In the genomic region with DNA sequence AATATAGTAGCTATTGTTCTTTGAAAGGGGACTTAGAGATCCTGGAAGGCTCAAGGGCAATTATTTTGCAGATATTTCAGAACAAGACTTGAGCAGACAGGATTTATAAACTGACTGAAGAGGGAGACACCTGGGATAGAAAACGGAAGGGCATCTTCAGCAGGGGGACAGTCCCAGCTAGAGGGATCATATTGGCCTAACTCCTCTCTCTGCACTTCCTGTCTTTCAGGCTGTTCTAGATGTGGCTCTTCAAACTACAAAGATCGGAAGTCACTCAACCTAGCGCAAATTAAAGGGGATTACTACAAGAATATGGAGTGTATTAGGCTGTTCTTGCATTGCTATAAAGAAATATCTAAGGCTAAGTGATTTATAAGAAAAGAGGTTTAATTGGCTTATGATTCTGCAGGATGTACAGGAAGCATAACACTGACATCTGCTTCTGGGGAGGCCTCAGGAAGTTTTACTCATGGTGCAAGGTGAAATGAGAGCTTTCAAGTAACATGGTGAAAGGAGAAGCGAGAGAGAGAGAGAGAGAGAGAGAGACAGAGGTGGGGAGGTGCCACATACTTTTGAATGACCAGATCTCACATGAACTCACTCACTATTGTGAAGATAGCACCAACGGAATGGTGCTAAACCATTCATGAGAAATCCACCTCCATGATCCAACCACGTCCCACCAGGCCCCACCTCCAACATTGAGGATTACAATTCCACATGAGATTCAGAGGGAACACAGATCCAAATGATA, we compare ENCODE assay signal across 21 cellular contexts. TPM values are rescaled to one million over a fixed set of nuclear protein-coding genes. Genes with fewer than 3 reads are reported as not detected.
DNase-seq lines count a peak whose midpoint lies in the region; ATAC-seq, FAIRE-seq and TF ChIP-seq lines count a peak whose summit lies in the region.
"Had no signal": no experiment of that assay in that cellular context is flagged by ENCODE, and none has a peak within 500 bp of the region (broad histone marks: within the 10 kb centered on the region; RNA-seq: fewer than 3 reads in every experiment).

No MANE protein-coding gene starts in this region.

- POLR2A ChIA-PET in A673 (lab: Charles Lee; ENCODE audit: low non-redundant PET), result no interaction called here
- POLR2A ChIA-PET in K562 (lab: Yijun Ruan, JAX), result no interaction called here

- H3K4me2 ChIP-seq in K562 (ENCODE audit: insufficient read depth, low read length) (no peak overlapping the region), GM23338 (no peak overlapping the region)
- H3K4me2 ChIP-seq: BLaER1, KMS-11 had no signal

- DNase-seq in A673 (ENCODE audit: low spot score), result peak; percentile 74
- no peak for DNase-seq in GM19239 (ENCODE audit: insufficient read length, low spot score)
- peak; percentile 70 for DNase-seq in NCI-H82 (lab: John Stamatoyannopoulos, UW)
- DNase-seq in K562 (ENCODE audit: extremely low read depth in 1 of 4, low spot score in 3 of 4), result no peak
- no peak for DNase-seq in GM23338 (ENCODE audit: low spot score)
- DNase-seq in prostate gland (ENCODE audit: low spot score), result no peak
- DNase-seq in stomach, result no peak
- DNase-seq: DND-41, MM.1S, NCI-H1105, NCI-H187, NCI-H446, NCI-H69, T-helper 1 cell had no signal

- H3K9me2 ChIP-seq in GM23338 (ENCODE audit: insufficient read depth), result no peaks in the 10 kb centered on the region

- H4K20me1 ChIP-seq in K562 (replicated peaks; ENCODE audit: control insufficient read depth, insufficient read depth, low read length), result no peaks in the 10 kb centered on the region
- H4K20me1 ChIP-seq in GM23338 (replicated peaks; ENCODE audit: insufficient read depth), result no peaks in the 10 kb centered on the region
- H4K20me1 ChIP-seq: BLaER1 had no signal

- no peak overlapping the region for H3K27ac Mint-ChIP-seq in GM23338

- intact Hi-C loops in A673 (cut with micrococcal nuclease; ENCODE audit: unreplicated experiment) (no loop called here), K562 (cut with micrococcal nuclease) (no loop called here), prostate gland (cut with DNase I) (no loop called here), stomach (cut with DNase I; ENCODE audit: low total_unique reads) (no loop called here)

- no TSS peak for BruUV-seq in A673 (replicated peaks; lab: Mats Ljungman, UMichigan)
- no TSS peak for BruUV-seq in K562 (replicated peaks; lab: Mats Ljungman, UMichigan)

- peaks cover 12% of the 10 kb centered on the region for H3K27me3 Mint-ChIP-seq in GM23338 (ENCODE audit: insufficient read depth, low read depth, poor library complexity)

- peaks cover 14% of the 10 kb centered on the region for H3K4me1 Mint-ChIP-seq in GM23338

- H3K4me3 ChIP-seq in A673 (ENCODE audit: low read depth, low read length, poor library complexity, severe bottlenecking) (no peak overlapping the region), K562 (no peak overlapping the region), GM23338 (no peak overlapping the region), prostate gland (no peak overlapping the region), stomach (no peak overlapping the region)
- H3K4me3 ChIP-seq: BLaER1, SK-N-MC had no signal

- in situ Hi-C loops in K562 (cut with MboI), result no loop called here

- TF ChIP-seq EP300 in K562 (IDR thresholded peaks at IDR 0.05; ENCODE audit: low read length) (no peak), stomach (IDR thresholded peaks at IDR 0.05) (no peak)

- H3K27me3 ChIP-seq in A673 (replicated peaks; ENCODE audit: insufficient read depth, low read depth, low read length, poor library complexity) (no peaks in the 10 kb centered on the region), K562 (ENCODE audit: control insufficient read depth in 2 of 2, insufficient read depth in 2 of 2, low read length in 2 of 2) (no peaks in the 10 kb centered on the region; a peak in 1 of 5 replicates), GM23338 (ENCODE audit: insufficient read depth) (no peaks in the 10 kb centered on the region), prostate gland (replicated peaks; ENCODE audit: insufficient read depth) (no peaks in the 10 kb centered on the region), stomach (no peaks in the 10 kb centered on the region)
- H3K27me3 ChIP-seq: BLaER1 had no signal

- H3K36me3 Mint-ChIP-seq in GM23338 (ENCODE audit: low read depth), result no peaks in the 10 kb centered on the region

- H3K9me1 ChIP-seq in K562 (ENCODE audit: control insufficient read depth, insufficient read depth, low read length), result no peaks in the 10 kb centered on the region

- H3K27ac ChIP-seq in A673 (ENCODE audit: low read depth, low read length, poor library complexity, severe bottlenecking), result no peak overlapping the region
- no peak overlapping the region for H3K27ac ChIP-seq in K562 (ENCODE audit: extremely low read depth, low read depth, low read length)
- no peak overlapping the region for H3K27ac ChIP-seq in GM23338 (ENCODE audit: low read depth)
- no peak overlapping the region for H3K27ac ChIP-seq in prostate gland
- H3K27ac ChIP-seq in stomach, result no peak overlapping the region
- H3K27ac ChIP-seq: BLaER1, KMS-11, SK-N-MC had no signal

- no peak overlapping the region for H3K9ac ChIP-seq in K562 (ENCODE audit: insufficient read depth in 1 of 2, low read depth in 2 of 2, low read length in 2 of 2)
- H3K9ac ChIP-seq: BLaER1, KMS-11 had no signal

- CTCF ChIA-PET in A673 (lab: Charles Lee) (no interaction called here), K562 (lab: Yijun Ruan, JAX; ENCODE audit: low intra/inter-chr PET ratio) (no interaction called here)

- no peak for TF ChIP-seq RAD21 in K562 (CRISPR knock-in tag; conservative IDR thresholded peaks at IDR 0.05 in 1 of 2, IDR thresholded peaks at IDR 0.05 in 1 of 2)

- H3K4me1 ChIP-seq in A673 (ENCODE audit: insufficient read depth, low read length, poor library complexity, severe bottlenecking) (peaks cover 23% of the 10 kb centered on the region), K562 (replicated peaks in 1 of 2; ENCODE audit: control insufficient read depth in 2 of 2, insufficient read depth in 2 of 2, low read length in 2 of 2) (peaks cover 2% of the 10 kb centered on the region in 2 experiments; a peak in 3 of 5 replicates), GM23338 (ENCODE audit: insufficient read depth) (peaks cover 12% of the 10 kb centered on the region), prostate gland (replicated peaks) (no peaks in the 10 kb centered on the region), stomach (peaks cover 0 to 6% (median 4%) of the 10 kb centered on the region in 4 donors)

- 0 out of 2 replicates have a peak overlapping the region, but pooled peaks have one; percentile 32 for H2AFZ ChIP-seq in K562 (ENCODE audit: low read depth, low read length)
- H2AFZ ChIP-seq in GM23338, result no peak overlapping the region; the same call in 1 of the 2 replicates

- no peak for TF ChIP-seq POLR2A in K562 (conservative IDR thresholded peaks at IDR 0.05)
- no peak for TF ChIP-seq POLR2A in prostate gland (IDR thresholded peaks at IDR 0.05)
- no peak for TF ChIP-seq POLR2A in stomach (IDR thresholded peaks at IDR 0.05)

- H3K9me3 ChIP-seq in A673 (ENCODE audit: low read depth, low read length, poor library complexity, severe bottlenecking), result no peaks in the 10 kb centered on the region
- no peaks in the 10 kb centered on the region for H3K9me3 ChIP-seq in K562 (replicated peaks; ENCODE audit: control insufficient read depth, insufficient read depth, low read depth, low read length)
- H3K9me3 ChIP-seq in prostate gland, result no peaks in the 10 kb centered on the region
- no peaks in the 10 kb centered on the region for H3K9me3 ChIP-seq in stomach
- H3K9me3 ChIP-seq: BLaER1 had no signal

- H3K79me2 ChIP-seq in K562 (ENCODE audit: control insufficient read depth, insufficient read depth, low read length) (no peaks in the 10 kb centered on the region), GM23338 (replicated peaks; ENCODE audit: insufficient read depth) (no peaks in the 10 kb centered on the region)

- TF ChIP-seq CTCF in A673 (conservative IDR thresholded peaks at IDR 0.05; ENCODE audit: low read depth, low read length) (no peak), K562 (IDR thresholded peaks at IDR 0.05 in 2 of 3, conservative IDR thresholded peaks at IDR 0.05 in 1 of 3; ENCODE audit: insufficient read depth in 2 of 3, low read depth in 1 of 3, low read length in 3 of 3) (no peak), GM23338 (conservative IDR thresholded peaks at IDR 0.05; ENCODE audit: low read depth in 2 of 2) (no peak), prostate gland (IDR thresholded peaks at IDR 0.05) (no peak), stomach (IDR thresholded peaks at IDR 0.05) (no peak)

- WGBS in K562 (ENCODE audit: insufficient coverage, low coverage, missing lambda C conversion rate), result 16% methylated on average over 5 of the region's 6 CpGs
- WGBS in prostate gland, result 81% methylated on average over 6 of the region's 6 CpGs
- WGBS in stomach, 5 donors, result 81 to 88% (median 83%) methylated on average over 6 of the region's 6 CpGs

- no peaks in the 10 kb centered on the region for H3K36me3 ChIP-seq in A673 (ENCODE audit: insufficient read depth, low read length, poor library complexity, severe bottlenecking)
- H3K36me3 ChIP-seq in K562 (ENCODE audit: control insufficient read depth, insufficient read depth, low read length), result no peaks in the 10 kb centered on the region
- H3K36me3 ChIP-seq in GM23338 (ENCODE audit: insufficient read depth), result no peaks in the 10 kb centered on the region
- no peaks in the 10 kb centered on the region for H3K36me3 ChIP-seq in prostate gland
- no peaks in the 10 kb centered on the region for H3K36me3 ChIP-seq in stomach
- H3K36me3 ChIP-seq: BLaER1 had no signal

- H3K9me3 Mint-ChIP-seq in GM23338, result no peaks in the 10 kb centered on the region; the same call in 2 of the 3 replicates

- no peaks in the 10 kb centered on the region; the same call in 1 of the 2 replicates for H3F3A ChIP-seq in GM23338 (replicated peaks; ENCODE audit: low read depth)

- no peak overlapping the region for H3K4me3 Mint-ChIP-seq in GM23338

- FAIRE-seq in GM19239 (lab: Jason Lieb, UNC) (peak; percentile 8), K562 (lab: Jason Lieb, UNC) (no peak)
- FAIRE-seq: G401.6, GM12892 had no signal

- ATAC-seq in K562, result no peak; the same call in 2 of the 3 replicates
- ATAC-seq in HG03460 (IDR thresholded peaks at IDR 0.05; ENCODE audit: unreplicated experiment), result no peak
- ATAC-seq in GM23338, result no peak
- ATAC-seq: Panc1 had no signal

RNA-seq across cellular contexts. Expression of a gene that starts 5.3 kb away (rescaled TPM):
- total RNA-seq in A673 (2021), result 23.5 and 29.8 TPM in 2 replicates
- 20.1 and 49.3 TPM in 2 replicates for total RNA-seq in K562 (2011; cell fraction: chromatin; rRNA removed; ENCODE audit: low replicate concordance)
- 14.0 and 21.6 TPM in 2 replicates for total RNA-seq in K562 (2011; cell fraction: nucleolus; rRNA removed)
- 17.9 and 22.7 TPM in 2 replicates for total RNA-seq in K562 (2011; cell fraction: nucleoplasm; rRNA removed)
- 2.2 and 6.6 TPM in 2 replicates for total RNA-seq in K562 (2014; rRNA removed)
- total RNA-seq in K562 (2014; rRNA removed; fragmentation: Illumina TruSeq; extraction: Trizol), result 1.5 TPM in 2 replicates
- 2.4 and 3.7 TPM in 2 replicates for total RNA-seq in K562 (2015; rRNA removed; fragmentation: Illumina TruSeq; extraction: Trizol)
- 8.5 and 11.5 TPM in 2 replicates for total RNA-seq in K562 (2021)
- 2.2 and 4.8 TPM in 2 replicates for polyA plus RNA-seq in K562 (2011; rRNA removed)
- 1.7 and 2.8 TPM in 2 replicates for polyA plus RNA-seq in K562 (2011; cell fraction: cytosol; rRNA removed)
- polyA plus RNA-seq in K562 (2011; cell fraction: nucleus; rRNA removed), result 14.2 and 21.5 TPM in 2 replicates
- 5.6 and 6.6 TPM in 2 replicates for polyA plus RNA-seq in K562 (2012)
- 3.9 and 4.2 TPM in 2 replicates for polyA plus RNA-seq in K562 (2014; fragmentation: Illumina TruSeq; extraction: Trizol)
- under 1 TPM; 0.17 to 0.31 TPM for polyA plus RNA-seq in K562 (2014; fragmentation: Nextera tagmentation; extraction: Ambion mirVana)
- polyA plus RNA-seq in K562 (2014; rRNA removed), result 4.1 and 6.0 TPM in 2 replicates
- polyA minus RNA-seq in K562 (2011; rRNA and poly(A)+ RNA removed), result 2.0 and 2.6 TPM in 2 replicates
- 3.9 and 8.2 TPM in 2 replicates for polyA minus RNA-seq in K562 (2011; cell fraction: cytosol; rRNA and poly(A)+ RNA removed)
- 4.8 and 13.1 TPM in 2 replicates for polyA minus RNA-seq in K562 (2011; cell fraction: nucleus; rRNA and poly(A)+ RNA removed)
- 9.6 and 14.4 TPM in 2 replicates for total RNA-seq in GM23338 (2014; rRNA removed; shearing (Covaris generic))
- polyA plus RNA-seq in GM23338 (2016; fragmentation: Nextera tagmentation; extraction: Ambion mirVana), result 6.3 and 8.6 TPM in 2 replicates
- total RNA-seq in prostate gland, result 10 to 100 TPM in 1 of 2 donors, 1 to 10 TPM in 1; 8.1 to 57.9 TPM
- total RNA-seq in stomach, result 100 to 1,000 TPM in 1 of 5 donors, 10 to 100 TPM in 4; 16.3 to 105 (median 28.4) TPM
- polyA plus RNA-seq in stomach, result 10 to 100 TPM; 23.0 to 50.9 (median 32.2) TPM

Comparison
In these comparisons a context has a peak if more than half of its experiments do, and no peak if none do; other contexts are left out.
1. DNase-seq: peak in A673 (single experiment) and NCI-H82 (single experiment); none in GM19239 (single experiment), K562 (0 of 4), GM23338 (single experiment), prostate gland (single experiment) and stomach (single experiment).